Comparison of ENCODE assay signal across 8 cellular contexts in the genomic region with DNA sequence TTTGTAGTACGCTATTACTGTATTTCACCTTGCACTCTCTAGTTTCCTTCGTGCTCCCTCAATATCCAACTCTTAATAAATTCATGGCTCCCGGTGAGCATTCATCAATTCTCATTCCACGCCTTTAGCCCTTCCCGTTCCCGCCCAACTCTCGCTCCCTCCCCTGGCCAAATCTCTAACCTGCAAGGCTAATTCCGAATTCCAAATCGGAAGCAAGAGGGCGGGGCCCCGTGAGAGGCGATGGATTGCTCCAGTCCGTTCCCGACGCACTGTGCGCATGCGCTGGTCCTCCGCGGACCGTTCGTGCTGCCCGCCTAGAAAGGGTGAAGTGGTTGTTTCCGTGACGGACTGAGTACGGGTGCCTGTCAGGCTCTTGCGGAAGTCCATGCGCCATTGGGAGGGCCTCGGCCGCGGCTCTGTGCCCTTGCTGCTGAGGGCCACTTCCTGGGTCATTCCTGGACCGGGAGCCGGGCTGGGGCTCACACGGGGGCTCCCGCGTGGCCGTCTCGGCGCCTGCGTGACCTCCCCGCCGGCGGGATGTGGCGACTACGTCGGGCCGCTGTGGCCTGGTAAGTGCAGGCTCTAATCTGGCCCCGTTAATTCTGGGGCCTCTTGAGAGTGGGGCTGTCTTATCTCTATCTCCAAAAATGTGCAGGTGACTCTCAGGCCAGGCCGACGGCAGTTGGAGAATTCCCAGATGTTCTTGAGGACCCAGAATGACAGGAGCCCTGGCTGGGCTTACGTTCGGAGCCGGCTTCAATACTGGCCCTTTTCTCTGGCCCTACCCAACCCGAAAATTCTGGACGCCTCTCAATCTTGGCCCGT.
DNase-seq lines count a peak whose midpoint lies in the region; ATAC-seq and TF ChIP-seq lines count a peak whose summit lies in the region.

OPA1 (plus strand) TSS at position 368 of the 825 bp plus-strand sequence; CDS start at position 538, 170 bp downstream.

- H3K27me3 Mint-ChIP-seq in central memory CD8-positive, alpha-beta T cell: no peaks in the 10 kb centered on the region

- DNase-seq in AG09319 (ENCODE audit: extremely low read depth, low read depth): peak; percentile 97
- peak; percentile 99 to 100 for DNase-seq in NCI-H446 (lab: John Stamatoyannopoulos, UW)
- DNase-seq in activated CD4-positive, CD25-positive, alpha-beta regulatory T cell treated with anti-CD3 and anti-CD28 coated beads, Interleukin-2, amount 50 U/mL, for 16 hours (ENCODE audit: low read depth, low spot score): peak; percentile 83
- DNase-seq in central memory CD8-positive, alpha-beta T cell (ENCODE audit: low spot score in 2 of 2): peak; percentile 71 to 75
- DNase-seq in iris pigment epithelial cell (ENCODE audit: low read depth): peak; percentile 98
- peak; percentile 87 for DNase-seq in stimulated activated CD4-positive, alpha-beta T cell treated with anti-CD3 and anti-CD28 coated beads, Interleukin-12 subunit alpha, Interleukin-12 subunit beta, amount 100 ng/mL, for 4 hours

- peaks cover 17% of the 10 kb centered on the region for H3K36me3 Mint-ChIP-seq in central memory CD8-positive, alpha-beta T cell (ENCODE audit: insufficient read depth)

- H3K4me1 Mint-ChIP-seq in central memory CD8-positive, alpha-beta T cell: peaks cover 49% of the 10 kb centered on the region

- peak; percentile 32 for TF ChIP-seq CTCF in AG09319 (IDR thresholded peaks at IDR 0.05; ENCODE audit: low read depth, low read length)

- peak; percentile 99 for ATAC-seq in GM19035 (IDR thresholded peaks at IDR 0.05; ENCODE audit: unreplicated experiment)
- ATAC-seq in HG03354 (IDR thresholded peaks at IDR 0.05; ENCODE audit: poor library complexity, severe bottlenecking, unreplicated experiment): peak; percentile 96
- ATAC-seq in central memory CD8-positive, alpha-beta T cell (replicated peaks; ENCODE audit: extremely low read depth, poor library complexity, severe bottlenecking): peak; percentile 90

- peak within 1 kb of the TSS; percentile 98 for H3K27ac Mint-ChIP-seq in central memory CD8-positive, alpha-beta T cell (ENCODE audit: low read depth)

- peak within 1 kb of the TSS; percentile 97 for H3K4me3 Mint-ChIP-seq in central memory CD8-positive, alpha-beta T cell

- H3K9me3 Mint-ChIP-seq in central memory CD8-positive, alpha-beta T cell: no peaks in the 10 kb centered on the region

Comparison
In these comparisons a context has a peak if more than half of its experiments do, and no peak if none do; other contexts are left out.
1. Peak in every context shown above with its lines: DNase-seq and ATAC-seq.